ENCODE assay signal across 16 cellular contexts in the genomic region with DNA sequence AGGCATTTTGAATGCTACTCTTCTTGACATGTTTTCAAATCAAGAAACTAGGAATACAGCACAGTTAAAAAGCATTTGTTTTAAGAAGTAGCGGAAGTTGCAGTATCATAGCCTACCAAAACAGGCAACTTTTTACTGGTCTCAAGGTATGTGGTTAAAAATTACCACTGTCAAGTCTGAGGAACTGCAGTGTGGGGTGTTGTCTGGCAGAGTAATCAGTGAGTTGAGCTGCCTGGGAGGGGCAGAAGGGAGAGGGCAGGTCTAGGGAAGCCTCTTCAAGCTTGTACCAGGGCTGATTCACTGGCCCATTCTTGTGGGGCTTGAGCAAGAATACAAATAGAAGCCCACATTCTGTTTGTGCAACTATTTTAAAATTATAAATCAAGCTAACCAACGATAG. TPM values are rescaled to one million over a fixed set of nuclear protein-coding genes. Genes with fewer than 3 reads are reported as not detected.
A peak's percentile ranks its signal among the peaks of the same experiment; 100 is the strongest.
DNase-seq lines count a peak whose midpoint lies in the region; ATAC-seq, FAIRE-seq and TF ChIP-seq lines count a peak whose summit lies in the region.
"Had no signal": no experiment of that assay in that cellular context is flagged by ENCODE, and none has a peak within 500 bp of the region (broad histone marks: within the 10 kb centered on the region; RNA-seq: fewer than 3 reads in every experiment).

No MANE protein-coding gene starts in this region.

- CTCF ChIA-PET in CD4-positive, alpha-beta T cell (lab: Charles Lee) = no interaction called here

- H3K9me3 Mint-ChIP-seq in CD4-positive, alpha-beta T cell = peaks cover 3% of the 10 kb centered on the region
- peaks cover 5% of the 10 kb centered on the region for H3K9me3 Mint-ChIP-seq in neural progenitor cell
- H3K9me3 Mint-ChIP-seq: H9 had no signal

- no peak for DNase-seq in CD4-positive, alpha-beta T cell
- DNase-seq in NOMO-1 (lab: John Stamatoyannopoulos, UW; ENCODE audit: unreplicated experiment in 2 of 2) (peak; percentile 56 to 68), T-helper 17 cell (no peak), mucosa of descending colon (peak in 2 of 3 donors; percentile 35 to 41), neural progenitor cell (ENCODE audit: low spot score) (no peak), HTR-8/SVneo (ENCODE audit: insufficient read length, low spot score) (no peak), left lobe of liver (ENCODE audit: low spot score) (no peak)
- DNase-seq: ACHN, DMS79, GOT3, H9 had no signal

- H4K20me1 ChIP-seq in neural progenitor cell (ENCODE audit: low read depth) = no peaks in the 10 kb centered on the region
- H4K20me1 ChIP-seq: BLaER1 treated with 17β-estradiol and CSF1 and Interleukin-3, amounts not matched to agents 10 nM and 100 nM had no signal

- H3K4me1 ChIP-seq in mucosa of descending colon (ENCODE audit: low read depth) (peaks cover 6% of the 10 kb centered on the region), neural progenitor cell (no peaks in the 10 kb centered on the region)
- H3K4me1 ChIP-seq: BLaER1 treated with 17β-estradiol and CSF1 and Interleukin-3, amounts not matched to agents 10 nM and 100 nM had no signal

- no peak for FAIRE-seq in HTR-8/SVneo (lab: Jason Lieb, UNC)
- FAIRE-seq: GM12878 had no signal

- no peak overlapping the region for H3K27ac ChIP-seq in CD4-positive, alpha-beta T cell (ENCODE audit: low read depth, low read length)
- H3K27ac ChIP-seq in neural progenitor cell = no peak overlapping the region
- H3K27ac ChIP-seq: BLaER1 treated with 17β-estradiol and CSF1 and Interleukin-3, amounts not matched to agents 10 nM and 100 nM had no signal

- no peaks in the 10 kb centered on the region for H3K9me3 ChIP-seq in CD4-positive, alpha-beta T cell (ENCODE audit: control insufficient read depth, low read length)
- no peaks in the 10 kb centered on the region for H3K9me3 ChIP-seq in T-helper 17 cell (ENCODE audit: control insufficient read depth, low read length, poor library complexity, severe bottlenecking)
- H3K9me3 ChIP-seq in mucosa of descending colon = no peaks in the 10 kb centered on the region
- no peaks in the 10 kb centered on the region for H3K9me3 ChIP-seq in neural progenitor cell (ENCODE audit: low read depth)
- H3K9me3 ChIP-seq: BLaER1 treated with 17β-estradiol and CSF1 and Interleukin-3, amounts not matched to agents 10 nM and 100 nM had no signal

- H3K4me2 ChIP-seq in neural progenitor cell = no peak overlapping the region
- H3K4me2 ChIP-seq: BLaER1 treated with 17β-estradiol and CSF1 and Interleukin-3, amounts not matched to agents 10 nM and 100 nM had no signal

- H3K27me3 ChIP-seq in CD4-positive, alpha-beta T cell (ENCODE audit: control insufficient read depth, insufficient read depth, low read length) = peaks cover 5% of the 10 kb centered on the region
- peaks cover 6% of the 10 kb centered on the region for H3K27me3 ChIP-seq in neural progenitor cell
- H3K27me3 ChIP-seq: BLaER1 treated with 17β-estradiol and CSF1 and Interleukin-3, amounts not matched to agents 10 nM and 100 nM had no signal

- H3K27ac Mint-ChIP-seq in CD4-positive, alpha-beta T cell = peak overlapping the region; percentile 41
- H3K27ac Mint-ChIP-seq in T-helper 17 cell = peak overlapping the region; percentile 9
- no peak overlapping the region for H3K27ac Mint-ChIP-seq in neural progenitor cell
- H3K27ac Mint-ChIP-seq: CD4-positive, CD25-positive, alpha-beta regulatory T cell; H9 had no signal

- peaks cover 26% of the 10 kb centered on the region for H3K4me1 Mint-ChIP-seq in CD4-positive, alpha-beta T cell (ENCODE audit: low read depth)
- H3K4me1 Mint-ChIP-seq in T-helper 17 cell (peaks cover 15% of the 10 kb centered on the region), neural progenitor cell (peaks cover 4% of the 10 kb centered on the region)

- H3K36me3 ChIP-seq in mucosa of descending colon (ENCODE audit: low read depth) (no peaks in the 10 kb centered on the region), neural progenitor cell (no peaks in the 10 kb centered on the region)
- H3K36me3 ChIP-seq: BLaER1 treated with 17β-estradiol and CSF1 and Interleukin-3, amounts not matched to agents 10 nM and 100 nM had no signal

- H3K79me2 ChIP-seq in neural progenitor cell (ENCODE audit: low read depth) = no peaks in the 10 kb centered on the region

- intact Hi-C loops in CD4-positive, alpha-beta T cell (cut with DNase I, micrococcal nuclease) = no loop called here
- intact Hi-C loops in mucosa of descending colon (cut with DNase I, micrococcal nuclease) = no loop called here

- no peak overlapping the region for H3K4me3 Mint-ChIP-seq in CD4-positive, alpha-beta T cell
- H3K4me3 Mint-ChIP-seq in T-helper 17 cell (peak overlapping the region; percentile 1), neural progenitor cell (no peak overlapping the region)
- H3K4me3 Mint-ChIP-seq: CD4-positive, CD25-positive, alpha-beta regulatory T cell; H9 had no signal

- no peaks in the 10 kb centered on the region for H3K36me3 Mint-ChIP-seq in CD4-positive, alpha-beta T cell (ENCODE audit: low read depth)
- H3K36me3 Mint-ChIP-seq in T-helper 17 cell (ENCODE audit: low read depth) = no peaks in the 10 kb centered on the region
- no peaks in the 10 kb centered on the region for H3K36me3 Mint-ChIP-seq in neural progenitor cell
- H3K36me3 Mint-ChIP-seq: CD4-positive, CD25-positive, alpha-beta regulatory T cell had no signal

- H2AFZ ChIP-seq in neural progenitor cell (replicated peaks) = no peak overlapping the region

- no peak overlapping the region for H3K4me3 ChIP-seq in mucosa of descending colon
- H3K4me3 ChIP-seq in neural progenitor cell = no peak overlapping the region
- H3K4me3 ChIP-seq: BLaER1 treated with 17β-estradiol and CSF1 and Interleukin-3, amounts not matched to agents 10 nM and 100 nM; GM12878 had no signal

- no peaks in the 10 kb centered on the region for H3F3A ChIP-seq in neural progenitor cell (ENCODE audit: low read depth)

- ATAC-seq in CD4-positive, alpha-beta T cell (ENCODE audit: poor library complexity) = peak; percentile 71
- ATAC-seq in T-helper 17 cell (peak; percentile 90), mucosa of descending colon (peak; percentile 96), GM21717 (IDR thresholded peaks at IDR 0.05; ENCODE audit: unreplicated experiment) (no peak), left lobe of liver (no peak)
- ATAC-seq: GM12878 had no signal

- POLR2A ChIA-PET in CD4-positive, alpha-beta T cell (lab: Charles Lee) = no interaction called here

- H3K27me3 Mint-ChIP-seq in CD4-positive, alpha-beta T cell = peaks cover 47% of the 10 kb centered on the region
- H3K27me3 Mint-ChIP-seq in T-helper 17 cell (peaks cover 1% of the 10 kb centered on the region), neural progenitor cell (ENCODE audit: insufficient read depth, low read depth) (peaks cover 2% of the 10 kb centered on the region)

- H3K9ac ChIP-seq in neural progenitor cell = no peak overlapping the region
- H3K9ac ChIP-seq: BLaER1 treated with 17β-estradiol and CSF1 and Interleukin-3, amounts not matched to agents 10 nM and 100 nM had no signal

- TF ChIP-seq CTCF in CD4-positive, alpha-beta T cell (IDR thresholded peaks at IDR 0.05) = no peak
- TF ChIP-seq CTCF in mucosa of descending colon (IDR thresholded peaks at IDR 0.05) (no peak), neural progenitor cell (IDR thresholded peaks at IDR 0.05) (no peak)

RNA-seq across cellular contexts. Expression of a gene that starts 42.4 kb away (rescaled TPM):
- total RNA-seq in CD4-positive, alpha-beta T cell = under 1 TPM; 0.03 to 0.08 TPM
- total RNA-seq in T-helper 17 cell (under 1 TPM; 0.02 to 0.18 TPM), mucosa of descending colon (1 to 10 TPM in 1 of 3 donors, under 1 TPM in 2; 0.54 to 1.2 (median 0.58) TPM), neural progenitor cell (ENCODE audit: low replicate concordance) (0.06 and 0.15 TPM in 2 replicates), left lobe of liver (not detected)
- total RNA-seq: A172 had no signal

Comparison
In these comparisons a context has a peak if more than half of its experiments do, and no peak if none do; other contexts are left out.
1. ATAC-seq: peak in CD4-positive, alpha-beta T cell (single experiment), T-helper 17 cell (single experiment) and mucosa of descending colon (single experiment); none in GM21717 (single experiment) and left lobe of liver (single experiment).
2. DNase-seq: peak in NOMO-1 (2 of 2) and mucosa of descending colon (2 of 3); none in CD4-positive, alpha-beta T cell (0 of 10), T-helper 17 cell (0 of 3), neural progenitor cell (single experiment), HTR-8/SVneo (single experiment) and left lobe of liver (single experiment).